Comparison of ENCODE assay signal across 11 cellular contexts in genomic region chr6:11011787-11012234, GRCh38. TPM values are rescaled to one million over a fixed set of nuclear protein-coding genes. Genes with fewer than 3 reads are reported as not detected.
DNase-seq lines count a peak whose midpoint lies in the region; ATAC-seq and TF ChIP-seq lines count a peak whose summit lies in the region.
"Had no signal": no experiment of that assay in that cellular context is flagged by ENCODE, and none has a peak within 500 bp of the region (broad histone marks: within the 10 kb centered on the region; RNA-seq: fewer than 3 reads in every experiment).

No MANE protein-coding gene starts in this region.

- H3K27ac ChIP-seq in CD4-positive, alpha-beta T cell (ENCODE audit: low read depth, low read length) = no peak overlapping the region

- no peaks in the 10 kb centered on the region for H3K9me3 ChIP-seq in CD4-positive, alpha-beta T cell (ENCODE audit: control insufficient read depth, low read length)

- H3K27ac Mint-ChIP-seq in activated T-cell treated with anti-CD3 and anti-CD28 coated beads, Interleukin-2, amount 50 U/mL, for 72 hours = no peak overlapping the region
- H3K27ac Mint-ChIP-seq in CD4-positive, alpha-beta T cell = no peak overlapping the region
- H3K27ac Mint-ChIP-seq: activated CD4-positive, alpha-beta T cell treated with anti-CD3 and anti-CD28 coated beads, Interleukin-2, amount 10 ng/mL, durations not matched to agents 24 days and 14 days had no signal

- no peak overlapping the region for H3K4me3 Mint-ChIP-seq in activated T-cell treated with anti-CD3 and anti-CD28 coated beads, Interleukin-2, amount 50 U/mL, for 72 hours
- H3K4me3 Mint-ChIP-seq in CD4-positive, alpha-beta T cell = no peak overlapping the region
- H3K4me3 Mint-ChIP-seq: activated CD4-positive, alpha-beta T cell treated with anti-CD3 and anti-CD28 coated beads, Interleukin-2, amount 10 ng/mL, durations not matched to agents 24 days and 14 days had no signal

- intact Hi-C loops in CD4-positive, alpha-beta T cell (cut with DNase I, micrococcal nuclease) = no loop called here

- H3K27me3 ChIP-seq in CD4-positive, alpha-beta T cell (ENCODE audit: control insufficient read depth, insufficient read depth, low read length) = peaks cover 18% of the 10 kb centered on the region

- H3K4me3 ChIP-seq in fibroblast of pulmonary artery (replicated peaks; ENCODE audit: low read depth, low read length) = no peak overlapping the region

- in situ Hi-C loops in GM13977 (cut with MboI; ENCODE audit: low pct_unique_long_range_greater_than_20kb, low sequenced_read_pairs, unreplicated experiment) = no loop called here

- peak; percentile 93 for ATAC-seq in omental fat pad (ENCODE audit: low FRiP score)
- no peak for ATAC-seq in activated T-cell treated with anti-CD3 and anti-CD28 coated beads, Interleukin-2, amount 50 U/mL, for 72 hours (replicated peaks in 1 of 2)
- no peak for ATAC-seq in CD4-positive, alpha-beta T cell (ENCODE audit: poor library complexity)
- ATAC-seq in HG02840 (IDR thresholded peaks at IDR 0.05; ENCODE audit: low FRiP score, unreplicated experiment) = no peak

- TF ChIP-seq CTCF in GM13977 (IDR thresholded peaks at IDR 0.05; ENCODE audit: extremely low read depth, insufficient read depth, missing control alignments) (no peak), fibroblast of pulmonary artery (IDR thresholded peaks at IDR 0.05; ENCODE audit: low read length, missing control alignments) (no peak), omental fat pad (IDR thresholded peaks at IDR 0.05) (no peak)
- no peak for TF ChIP-seq CTCF in CD4-positive, alpha-beta T cell (IDR thresholded peaks at IDR 0.05)

- CTCF ChIA-PET in CD4-positive, alpha-beta T cell (lab: Charles Lee) = no interaction called here

- no peaks in the 10 kb centered on the region for H3K36me3 Mint-ChIP-seq in activated T-cell treated with anti-CD3 and anti-CD28 coated beads, Interleukin-2, amount 50 U/mL, for 72 hours (ENCODE audit: insufficient read depth in 2 of 2)
- H3K36me3 Mint-ChIP-seq in CD4-positive, alpha-beta T cell (ENCODE audit: low read depth) = no peaks in the 10 kb centered on the region

- POLR2A ChIA-PET in CD4-positive, alpha-beta T cell (lab: Charles Lee) = no interaction called here

- H3K27me3 Mint-ChIP-seq in activated T-cell treated with anti-CD3 and anti-CD28 coated beads, Interleukin-2, amount 50 U/mL, for 72 hours (ENCODE audit: low read depth) = peaks cover 40% of the 10 kb centered on the region
- peaks cover 59% of the 10 kb centered on the region for H3K27me3 Mint-ChIP-seq in CD4-positive, alpha-beta T cell

- H3K4me1 Mint-ChIP-seq in activated T-cell treated with anti-CD3 and anti-CD28 coated beads, Interleukin-2, amount 50 U/mL, for 72 hours (ENCODE audit: low read depth) = no peaks in the 10 kb centered on the region
- no peaks in the 10 kb centered on the region for H3K4me1 Mint-ChIP-seq in CD4-positive, alpha-beta T cell (ENCODE audit: low read depth)
- H3K4me1 Mint-ChIP-seq: activated CD4-positive, alpha-beta T cell treated with anti-CD3 and anti-CD28 coated beads, Interleukin-2, amount 10 ng/mL, durations not matched to agents 24 days and 14 days had no signal

- DNase-seq in GM13977 (ENCODE audit: low spot score) (peak; percentile 11), M059J (ENCODE audit: low read depth) (peak; percentile 41), fibroblast of pulmonary artery (ENCODE audit: low read depth) (peak; percentile 68), omental fat pad (ENCODE audit: low spot score) (no peak)
- DNase-seq in stimulated activated CD4-positive, alpha-beta T cell treated with anti-CD3 and anti-CD28 coated beads, Interleukin-1b, Interleukin-23, amount 100 ng/mL, for 48 hours = no peak
- no peak for DNase-seq in activated T-cell treated with anti-CD3 and anti-CD28 coated beads, Interleukin-2, amount 50 U/mL, for 72 hours
- no peak for DNase-seq in CD4-positive, alpha-beta T cell
- DNase-seq: activated CD4-positive, alpha-beta T cell treated with anti-CD3 and anti-CD28 coated beads, Interleukin-2, amount 10 ng/mL, durations not matched to agents 24 days and 14 days; NCI-H1694 treated with DMSO at 0.1 percent for 48 hours had no signal

- H3K9me3 Mint-ChIP-seq in activated T-cell treated with anti-CD3 and anti-CD28 coated beads, Interleukin-2, amount 50 U/mL, for 72 hours = no peaks in the 10 kb centered on the region
- H3K9me3 Mint-ChIP-seq in CD4-positive, alpha-beta T cell = no peaks in the 10 kb centered on the region
- H3K9me3 Mint-ChIP-seq: activated CD4-positive, alpha-beta T cell treated with anti-CD3 and anti-CD28 coated beads, Interleukin-2, amount 10 ng/mL, durations not matched to agents 24 days and 14 days had no signal

RNA-seq across cellular contexts. Expression of gene ELOVL2, which starts 32.3 kb away (rescaled TPM):
- 6.2 and 7.1 TPM in 2 replicates for total RNA-seq in M059J (2014; rRNA removed; shearing (Covaris generic))
- total RNA-seq in omental fat pad = 1 to 10 TPM in 1 of 4 donors, under 1 TPM in 3; 0.13 to 1.3 (median 0.63) TPM
- under 1 TPM in 1 of 2 donors, not detected in 1; 0.07 TPM for total RNA-seq in activated T-cell treated with anti-CD3 and anti-CD28 coated beads, Interleukin-2, amount 50 U/mL, for 72 hours
- total RNA-seq in CD4-positive, alpha-beta T cell = not detected
- total RNA-seq: activated CD4-positive, alpha-beta T cell treated with anti-CD3 and anti-CD28 coated beads, Interleukin-2, amount 10 ng/mL, durations not matched to agents 24 days and 14 days; pulmonary artery endothelial cell had no signal

Comparison
In these comparisons a context has a peak if more than half of its experiments do, and no peak if none do; other contexts are left out.
1. DNase-seq: peak in GM13977 (single experiment), M059J (single experiment) and fibroblast of pulmonary artery (single experiment); none in omental fat pad (single experiment), stimulated activated CD4-positive, alpha-beta T cell treated with anti-CD3 and anti-CD28 coated beads, Interleukin-1b, Interleukin-23, amount 100 ng/mL, for 48 hours (single experiment), activated T-cell treated with anti-CD3 and anti-CD28 coated beads, Interleukin-2, amount 50 U/mL, for 72 hours (0 of 2) and CD4-positive, alpha-beta T cell (0 of 10).